ENCODE assay signal across 21 cellular contexts in genomic region chr1:12466816-12467215, GRCh38.
A peak's percentile ranks its signal among the peaks of the same experiment; 100 is the strongest.
DNase-seq lines count a peak whose midpoint lies in the region; ATAC-seq, FAIRE-seq and TF ChIP-seq lines count a peak whose summit lies in the region.
"Had no signal": no experiment of that assay in that cellular context is flagged by ENCODE, and none has a peak within 500 bp of the region (broad histone marks: within the 10 kb centered on the region; RNA-seq: fewer than 3 reads in every experiment).

No MANE protein-coding gene starts in this region.

- in situ Hi-C loops in K562 (cut with MboI), result no loop called here

- H3K9me3 ChIP-seq in T-helper 17 cell (ENCODE audit: control insufficient read depth, low read length, poor library complexity, severe bottlenecking) (no peaks in the 10 kb centered on the region), K562 (replicated peaks; ENCODE audit: control insufficient read depth, insufficient read depth, low read depth, low read length) (no peaks in the 10 kb centered on the region)

- H3K4me2 ChIP-seq in K562 (ENCODE audit: insufficient read depth, low read length), result no peak overlapping the region; the same call in 1 of the 2 replicates

- H4K20me1 ChIP-seq in K562 (replicated peaks; ENCODE audit: control insufficient read depth, insufficient read depth, low read length), result no peaks in the 10 kb centered on the region

- no peak for TF ChIP-seq POLR2A in K562 (conservative IDR thresholded peaks at IDR 0.05)

- peaks cover 60% of the 10 kb centered on the region for H3K4me1 Mint-ChIP-seq in activated naive CD4-positive, alpha-beta T cell treated with anti-CD3 and anti-CD28 coated beads, Interleukin-2, amount 50 U/mL, for 24 hours
- peaks cover 16% of the 10 kb centered on the region for H3K4me1 Mint-ChIP-seq in T-helper 17 cell
- peaks cover 32 to 66% of the 10 kb centered on the region in 2 donors for H3K4me1 Mint-ChIP-seq in stimulated activated naive B cell treated with anti-CD40 and anti-IgM and Interleukin-4, amounts not matched to agents 10 μg/mL and 1 μg/mL and 100 μg/mL, for 72 hours
- peaks cover 42 to 60% of the 10 kb centered on the region in 2 donors for H3K4me1 Mint-ChIP-seq in immature natural killer cell

- no peaks in the 10 kb centered on the region for H3K79me2 ChIP-seq in K562 (ENCODE audit: control insufficient read depth, insufficient read depth, low read length)

- H3K27ac Mint-ChIP-seq in activated naive CD4-positive, alpha-beta T cell treated with anti-CD3 and anti-CD28 coated beads, Interleukin-2, amount 50 U/mL, for 24 hours, result peak overlapping the region; percentile 55
- H3K27ac Mint-ChIP-seq in T-helper 17 cell (peak overlapping the region; percentile 65), immature natural killer cell (peak overlapping the region in 1 of 6 donors; percentile 26)
- peak overlapping the region; percentile 96 for H3K27ac Mint-ChIP-seq in stimulated activated naive B cell treated with anti-CD40 and anti-IgM and Interleukin-4, amounts not matched to agents 10 μg/mL and 1 μg/mL and 100 μg/mL, for 72 hours

- H3K9me1 ChIP-seq in K562 (ENCODE audit: control insufficient read depth, insufficient read depth, low read length), result no peaks in the 10 kb centered on the region

- peaks cover 21% of the 10 kb centered on the region for H3K36me3 Mint-ChIP-seq in activated naive CD4-positive, alpha-beta T cell treated with anti-CD3 and anti-CD28 coated beads, Interleukin-2, amount 50 U/mL, for 24 hours
- H3K36me3 Mint-ChIP-seq in T-helper 17 cell (ENCODE audit: low read depth), result peaks cover 12% of the 10 kb centered on the region
- H3K36me3 Mint-ChIP-seq in stimulated activated naive B cell treated with anti-CD40 and anti-IgM and Interleukin-4, amounts not matched to agents 10 μg/mL and 1 μg/mL and 100 μg/mL, for 72 hours, result peaks cover 29 to 57% of the 10 kb centered on the region in 2 donors
- H3K36me3 Mint-ChIP-seq in immature natural killer cell, result peaks cover 18 to 32% (median 24%) of the 10 kb centered on the region in 3 donors

- no peaks in the 10 kb centered on the region for H3K9me3 Mint-ChIP-seq in activated naive CD4-positive, alpha-beta T cell treated with anti-CD3 and anti-CD28 coated beads, Interleukin-2, amount 50 U/mL, for 24 hours
- H3K9me3 Mint-ChIP-seq in stimulated activated naive B cell treated with anti-CD40 and anti-IgM and Interleukin-4, amounts not matched to agents 10 μg/mL and 1 μg/mL and 100 μg/mL, for 72 hours, result no peaks in the 10 kb centered on the region
- no peaks in the 10 kb centered on the region for H3K9me3 Mint-ChIP-seq in immature natural killer cell
- H3K9me3 Mint-ChIP-seq: CD8-positive, alpha-beta memory T cell had no signal

- no peaks in the 10 kb centered on the region for H3K27me3 Mint-ChIP-seq in activated naive CD4-positive, alpha-beta T cell treated with anti-CD3 and anti-CD28 coated beads, Interleukin-2, amount 50 U/mL, for 24 hours
- H3K27me3 Mint-ChIP-seq in T-helper 17 cell (no peaks in the 10 kb centered on the region), immature natural killer cell (ENCODE audit: low read depth in 3 of 3) (no peaks in the 10 kb centered on the region)
- no peaks in the 10 kb centered on the region for H3K27me3 Mint-ChIP-seq in stimulated activated naive B cell treated with anti-CD40 and anti-IgM and Interleukin-4, amounts not matched to agents 10 μg/mL and 1 μg/mL and 100 μg/mL, for 72 hours
- H3K27me3 Mint-ChIP-seq: CD8-positive, alpha-beta memory T cell had no signal

- POLR2A ChIA-PET in K562 (lab: Yijun Ruan, JAX), result interaction anchor here (1.0 to 3.4 kb wide), 3 partner anchors 9 to 20 kb away, joined by 4 to 15 read pairs (median 9); no protein-coding TSS in a partner anchor

- H3K9ac ChIP-seq in K562 (ENCODE audit: insufficient read depth in 1 of 2, low read depth in 2 of 2, low read length in 2 of 2), result peak overlapping the region; percentile 3 to 8; a peak in 2 of 4 replicates

- H3K4me3 Mint-ChIP-seq in activated naive CD4-positive, alpha-beta T cell treated with anti-CD3 and anti-CD28 coated beads, Interleukin-2, amount 50 U/mL, for 24 hours, result peak overlapping the region; percentile 26
- H3K4me3 Mint-ChIP-seq in T-helper 17 cell (no peak overlapping the region), immature natural killer cell (no peak overlapping the region)
- peak overlapping the region; percentile 35 to 41 for H3K4me3 Mint-ChIP-seq in stimulated activated naive B cell treated with anti-CD40 and anti-IgM and Interleukin-4, amounts not matched to agents 10 μg/mL and 1 μg/mL and 100 μg/mL, for 72 hours
- H3K4me3 Mint-ChIP-seq: CD8-positive, alpha-beta memory T cell had no signal

- H3K4me1 ChIP-seq in K562 (replicated peaks in 1 of 2; ENCODE audit: control insufficient read depth in 2 of 2, insufficient read depth in 2 of 2, low read length in 2 of 2), result peaks cover 44 to 78% of the 10 kb centered on the region in 2 experiments

- no peak for ATAC-seq in T-helper 17 cell
- no peak for ATAC-seq in K562
- ATAC-seq in stimulated activated naive B cell treated with anti-CD40 and anti-IgM and Interleukin-4, amounts not matched to agents 10 μg/mL and 1 μg/mL and 100 μg/mL, for 72 hours (replicated peaks), result peak; percentile 74 to 81

- FAIRE-seq in K562 (lab: Jason Lieb, UNC), result no peak
- FAIRE-seq: GM12891, H1 had no signal

- no peak overlapping the region for H2AFZ ChIP-seq in K562 (ENCODE audit: low read depth, low read length)

- WGBS in K562 (ENCODE audit: insufficient coverage, low coverage, missing lambda C conversion rate), result 60% methylated on average over 5 of the region's 5 CpGs

- TF ChIP-seq RAD21 in K562 (CRISPR knock-in tag; conservative IDR thresholded peaks at IDR 0.05 in 1 of 2, IDR thresholded peaks at IDR 0.05 in 1 of 2), result no peak

- no peak overlapping the region for H3K4me3 ChIP-seq in K562

- DNase-seq in activated naive CD4-positive, alpha-beta T cell (lab: John Stamatoyannopoulos, UW), result no peak
- DNase-seq in T-helper 17 cell (no peak), K562 (ENCODE audit: extremely low read depth in 1 of 4, low spot score in 3 of 4) (no peak), DMS53 treated with DMSO at 0.1 percent for 48 hours (lab: John Stamatoyannopoulos, UW; ENCODE audit: unreplicated experiment) (no peak), immature natural killer cell (no peak)
- no peak for DNase-seq in stimulated activated naive B cell treated with anti-CD40 and anti-IgM and Interleukin-4, amounts not matched to agents 10 μg/mL and 1 μg/mL and 100 μg/mL, for 72 hours
- no peak for DNase-seq in NK-92 treated with Interleukin-12 subunit alpha and Interleukin-12 subunit beta, amount 100 ng/mL, for 24 hours (lab: John Stamatoyannopoulos, UW)
- DNase-seq: C1 segment of cervical spinal cord; CD8-positive, alpha-beta memory T cell; DMS53; NCI-H1048; NCI-H1436; NCI-H1930; NCI-H226; NCI-H524; NCI-H82; SIG-M5 had no signal

- H3K36me3 ChIP-seq in K562 (ENCODE audit: control insufficient read depth, insufficient read depth, low read length), result peaks cover 38% of the 10 kb centered on the region

- no peak for TF ChIP-seq EP300 in K562 (IDR thresholded peaks at IDR 0.05; ENCODE audit: low read length)

- no peak for TF ChIP-seq CTCF in K562 (IDR thresholded peaks at IDR 0.05 in 2 of 3, conservative IDR thresholded peaks at IDR 0.05 in 1 of 3; ENCODE audit: insufficient read depth in 2 of 3, low read depth in 1 of 3, low read length in 3 of 3)

- no peaks in the 10 kb centered on the region for H3K27me3 ChIP-seq in K562 (ENCODE audit: control insufficient read depth in 2 of 2, insufficient read depth in 2 of 2, low read length in 2 of 2)

- no TSS peak for BruUV-seq in K562 (replicated peaks; lab: Mats Ljungman, UMichigan)

- intact Hi-C loops in K562 (cut with micrococcal nuclease), result no loop called here

- peak overlapping the region; percentile 42; the same call in 2 of the 3 replicates for H3K27ac ChIP-seq in K562 (ENCODE audit: extremely low read depth, low read depth, low read length)
- H3K27ac ChIP-seq: RWPE1 had no signal

- CTCF ChIA-PET in K562 (lab: Yijun Ruan, JAX; ENCODE audit: low intra/inter-chr PET ratio), result no interaction called here

TF ChIP-seq in K562, 482 proteins besides CTCF, POLR2A, EP300 and RAD21 (continues in another document):
- TF ChIP-seq HNRNPL (IDR thresholded peaks at IDR 0.05; ENCODE audit: low read depth, low read length) (no peak), ELK3 (CRISPR knock-in tag; IDR thresholded peaks at IDR 0.05) (no peak), CBFA2T3 (IDR thresholded peaks at IDR 0.05) (peak; percentile 39; the same call in 1 of the 2 replicates)

Comparison
In these comparisons a context has a peak if more than half of its experiments do, and no peak if none do; other contexts are left out.
1. H3K4me3 Mint-ChIP-seq: peak in activated naive CD4-positive, alpha-beta T cell treated with anti-CD3 and anti-CD28 coated beads, Interleukin-2, amount 50 U/mL, for 24 hours (single experiment) and stimulated activated naive B cell treated with anti-CD40 and anti-IgM and Interleukin-4, amounts not matched to agents 10 μg/mL and 1 μg/mL and 100 μg/mL, for 72 hours (2 of 2); none in T-helper 17 cell (single experiment) and immature natural killer cell (0 of 5).
2. ATAC-seq: peak in stimulated activated naive B cell treated with anti-CD40 and anti-IgM and Interleukin-4, amounts not matched to agents 10 μg/mL and 1 μg/mL and 100 μg/mL, for 72 hours (2 of 2); none in T-helper 17 cell (single experiment) and K562 (single experiment).